ENCODE assay signal across 22 cellular contexts in the genomic region with DNA sequence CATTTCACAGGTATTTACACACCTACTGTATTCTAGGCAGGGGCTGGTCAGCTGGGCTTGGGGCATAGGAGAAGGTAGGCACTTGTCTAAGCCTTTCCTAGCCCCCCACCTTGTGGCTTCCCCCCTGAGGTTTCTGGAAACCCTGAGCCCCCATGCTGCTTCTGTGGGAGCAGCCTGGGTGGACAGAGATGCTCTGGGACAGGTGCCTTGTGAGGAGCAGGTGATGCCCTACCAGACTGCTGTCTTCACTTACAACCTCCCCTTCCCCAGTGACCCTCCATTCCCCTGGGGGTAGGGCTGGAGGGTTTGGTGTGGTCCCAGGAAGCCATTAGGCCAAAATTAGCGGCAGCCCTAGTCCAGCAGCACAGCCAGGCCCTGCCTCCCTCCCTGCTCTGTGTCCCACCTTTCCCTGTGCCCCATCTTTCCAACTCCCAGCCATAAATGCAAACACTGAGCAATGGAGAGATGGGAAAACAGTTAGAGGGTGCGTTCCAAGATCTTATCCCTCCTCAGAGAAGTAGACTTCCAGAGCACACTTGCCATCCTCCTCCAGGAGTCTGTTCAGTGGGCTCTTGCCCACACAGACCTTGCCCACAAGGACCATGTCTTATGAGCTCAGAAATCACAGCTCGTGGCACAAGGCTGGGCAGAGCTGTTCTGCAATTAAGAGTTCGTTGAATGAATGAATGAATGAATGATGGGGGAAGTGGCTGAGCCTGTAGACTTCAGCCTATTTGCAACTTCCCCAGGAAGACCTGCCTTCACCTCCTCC. TPM values are rescaled to one million over a fixed set of nuclear protein-coding genes. Genes with fewer than 3 reads are reported as not detected.
A peak's percentile ranks its signal among the peaks of the same experiment; 100 is the strongest.
DNase-seq lines count a peak whose midpoint lies in the region; ATAC-seq, FAIRE-seq and TF ChIP-seq lines count a peak whose summit lies in the region.
"Had no signal": no experiment of that assay in that cellular context is flagged by ENCODE, and none has a peak within 500 bp of the region (broad histone marks: within the 10 kb centered on the region; RNA-seq: fewer than 3 reads in every experiment).

No MANE protein-coding gene starts in this region.

- TF ChIP-seq CTCF in kidney (IDR thresholded peaks at IDR 0.05; ENCODE audit: borderline replicate concordance, extremely low read depth, insufficient read depth) (no peak), sigmoid colon (IDR thresholded peaks at IDR 0.05) (no peak), body of pancreas (IDR thresholded peaks at IDR 0.05) (no peak)

- H3K27ac ChIP-seq in SJCRH30 = no peak overlapping the region
- no peak overlapping the region for H3K27ac ChIP-seq in kidney (ENCODE audit: low read depth in 2 of 2, low read length in 2 of 2)
- no peak overlapping the region for H3K27ac ChIP-seq in sigmoid colon
- no peak overlapping the region for H3K27ac ChIP-seq in body of pancreas
- H3K27ac ChIP-seq: adrenal gland, epithelial cell of prostate, gastroesophageal sphincter, uterus had no signal

- no peak for FAIRE-seq in kidney (lab: Jason Lieb, UNC)
- FAIRE-seq: GM12892, RCC 7860 had no signal

- WGBS in sigmoid colon, 2 donors = 88 to 92% methylated on average over 4 of the region's 4 CpGs
- WGBS in body of pancreas, 2 donors = 89 to 97% methylated on average over 4 of the region's 4 CpGs

- no peaks in the 10 kb centered on the region for H3K27me3 ChIP-seq in SJCRH30
- H3K27me3 ChIP-seq in sigmoid colon = peaks cover 37 to 77% (median 62%) of the 10 kb centered on the region in 3 donors
- H3K27me3 ChIP-seq in body of pancreas = peaks cover 0 to 40% of the 10 kb centered on the region in 2 donors

- no peaks in the 10 kb centered on the region for H3K9me3 Mint-ChIP-seq in activated T-cell treated with anti-CD3 and anti-CD28 coated beads, Interleukin-2, amount 50 U/mL, for 72 hours
- H3K9me3 Mint-ChIP-seq: stimulated activated naive CD8-positive, alpha-beta T cell treated with anti-CD3 and anti-CD28 coated beads, Interleukin-15, Interleukin-2, amounts not matched to agents 100 ng/mL and 50 ng/mL, for 24 hours had no signal

- peaks cover 68% of the 10 kb centered on the region for H3K4me1 ChIP-seq in SJCRH30
- peaks cover 0 to 19% of the 10 kb centered on the region in 2 donors for H3K4me1 ChIP-seq in kidney (ENCODE audit: control insufficient read depth in 1 of 2, insufficient read depth in 1 of 2, low read depth in 1 of 2, low read length in 2 of 2)
- peaks cover 0 to 68% (median 59%) of the 10 kb centered on the region in 4 donors for H3K4me1 ChIP-seq in sigmoid colon
- H3K4me1 ChIP-seq in body of pancreas = peaks cover 63% of the 10 kb centered on the region

- no peak overlapping the region for H3K27ac Mint-ChIP-seq in activated T-cell treated with anti-CD3 and anti-CD28 coated beads, Interleukin-2, amount 50 U/mL, for 72 hours
- H3K27ac Mint-ChIP-seq: stimulated activated naive CD8-positive, alpha-beta T cell treated with anti-CD3 and anti-CD28 coated beads, Interleukin-15, Interleukin-2, amounts not matched to agents 100 ng/mL and 50 ng/mL, for 24 hours had no signal

- TF ChIP-seq POLR2A in sigmoid colon (IDR thresholded peaks at IDR 0.05) = no peak
- no peak for TF ChIP-seq POLR2A in body of pancreas (IDR thresholded peaks at IDR 0.05)

- no peak overlapping the region for H3K4me3 ChIP-seq in SJCRH30
- no peak overlapping the region for H3K4me3 ChIP-seq in kidney (ENCODE audit: low read length in 2 of 2)
- no peak overlapping the region for H3K4me3 ChIP-seq in sigmoid colon
- H3K4me3 ChIP-seq in body of pancreas = no peak overlapping the region
- H3K4me3 ChIP-seq: uterus had no signal

- H3K9me3 ChIP-seq in SJCRH30 (replicated peaks) = no peaks in the 10 kb centered on the region
- no peaks in the 10 kb centered on the region for H3K9me3 ChIP-seq in kidney (ENCODE audit: control insufficient read depth in 1 of 2, low read length in 2 of 2)
- no peaks in the 10 kb centered on the region for H3K9me3 ChIP-seq in sigmoid colon
- H3K9me3 ChIP-seq in body of pancreas = no peaks in the 10 kb centered on the region
- H3K9me3 ChIP-seq: adrenal gland, gastroesophageal sphincter, uterus had no signal

- no peak overlapping the region for H3K9ac ChIP-seq in kidney (ENCODE audit: low read length in 2 of 2)

- no peak for ATAC-seq in activated T-cell treated with anti-CD3 and anti-CD28 coated beads, Interleukin-2, amount 50 U/mL, for 72 hours (replicated peaks in 1 of 2)
- no peak for ATAC-seq in GM21381 (IDR thresholded peaks at IDR 0.05; ENCODE audit: unreplicated experiment)
- ATAC-seq in body of pancreas = no peak
- ATAC-seq: activated CD4-positive, CD25-positive, alpha-beta regulatory T cell treated with anti-CD3 and anti-CD28 coated beads, Interleukin-2, amount 50 U/mL, for 24 hours; gastroesophageal sphincter had no signal

- TF ChIP-seq EP300 in sigmoid colon (IDR thresholded peaks at IDR 0.05) = no peak

- H3K4me1 Mint-ChIP-seq in activated T-cell treated with anti-CD3 and anti-CD28 coated beads, Interleukin-2, amount 50 U/mL, for 72 hours (ENCODE audit: low read depth) = peaks cover 50% of the 10 kb centered on the region

- DNase-seq in activated T-cell treated with anti-CD3 and anti-CD28 coated beads, Interleukin-2, amount 50 U/mL, for 72 hours = no peak
- DNase-seq in activated T-cell treated with anti-CD3 and anti-CD28 coated beads for 4 hours = no peak
- DNase-seq in SJCRH30 = peak; percentile 40 to 65
- DNase-seq in kidney = peak; percentile 33
- DNase-seq in sigmoid colon = peak; percentile 22
- DNase-seq in dedifferentiated amniotic fluid mesenchymal stem cell (ENCODE audit: extremely low spot score) = no peak
- DNase-seq in body of pancreas = no peak
- DNase-seq: adrenal gland, cerebellar nuclear complex, COR-L47, HCEC 1CT, NCI-H1048, uterus had no signal

- H3K4me3 Mint-ChIP-seq in activated T-cell treated with anti-CD3 and anti-CD28 coated beads, Interleukin-2, amount 50 U/mL, for 72 hours = peak overlapping the region; percentile 72 to 79
- H3K4me3 Mint-ChIP-seq: stimulated activated naive CD8-positive, alpha-beta T cell treated with anti-CD3 and anti-CD28 coated beads, Interleukin-15, Interleukin-2, amounts not matched to agents 100 ng/mL and 50 ng/mL, for 24 hours had no signal

- peaks cover 57% of the 10 kb centered on the region for H3K27me3 Mint-ChIP-seq in activated T-cell treated with anti-CD3 and anti-CD28 coated beads, Interleukin-2, amount 50 U/mL, for 72 hours (ENCODE audit: low read depth)

- H3K36me3 ChIP-seq in SJCRH30 (peaks cover 24% of the 10 kb centered on the region), kidney (ENCODE audit: control insufficient read depth in 1 of 2, insufficient read depth in 2 of 2, low read length in 2 of 2) (no peaks in the 10 kb centered on the region), sigmoid colon (no peaks in the 10 kb centered on the region), body of pancreas (replicated peaks in 1 of 2; ENCODE audit: insufficient read depth in 1 of 2, low read depth in 2 of 2) (no peaks in the 10 kb centered on the region)
- H3K36me3 ChIP-seq: adrenal gland, gastroesophageal sphincter, uterus had no signal

- H3K36me3 Mint-ChIP-seq in activated T-cell treated with anti-CD3 and anti-CD28 coated beads, Interleukin-2, amount 50 U/mL, for 72 hours (ENCODE audit: insufficient read depth in 2 of 2) = peaks cover 4 to 6% of the 10 kb centered on the region in 2 donors

- intact Hi-C loops in kidney (cut with DNase I) (loop anchor here (10.0 kb wide), 1 partner anchor 172 kb away; no protein-coding TSS in a partner anchor), sigmoid colon (cut with DNase I) (no loop called here), body of pancreas (cut with DNase I) (loop anchor here (10.0 kb wide), 2 partner anchors 172 to 562 kb away; no protein-coding TSS in a partner anchor)

RNA-seq across cellular contexts. Expression of gene FGF8, which starts 1.4 kb away (rescaled TPM):
- under 1 TPM; 0.43 to 0.49 TPM for total RNA-seq in activated T-cell treated with anti-CD3 and anti-CD28 coated beads, Interleukin-2, amount 50 U/mL, for 72 hours
- 115 and 123 TPM in 2 replicates for total RNA-seq in SJCRH30 (2014; rRNA removed; shearing (Covaris generic))
- total RNA-seq in kidney (not detected), sigmoid colon (not detected), body of pancreas (not detected)
- polyA plus RNA-seq in kidney (ENCODE audit: insufficient read depth, low read depth, low replicate concordance) (not detected), sigmoid colon (under 1 TPM in 1 of 3 donors, not detected in 2; 0.10 TPM)
- total RNA-seq: adrenal gland; gastroesophageal sphincter; smooth muscle cell; T-helper 1 cell treated with Interleukin-12 subunit alpha and Interleukin-12 subunit beta and Interleukin-4 antibody, amounts not matched to agents 30 ng/mL and 1 ng/mL, for 36 hours; uterus had no signal
- polyA plus RNA-seq: adrenal gland, smooth muscle cell had no signal

RNA-seq across cellular contexts. Expression of gene NPM3, which starts 6.0 kb away (rescaled TPM):
- total RNA-seq in activated T-cell treated with anti-CD3 and anti-CD28 coated beads, Interleukin-2, amount 50 U/mL, for 72 hours = 100 to 1,000 TPM in 1 of 2 donors, 10 to 100 TPM in 1; 94.5 to 113 TPM
- 238 and 287 TPM in 2 replicates for total RNA-seq in SJCRH30 (2014; rRNA removed; shearing (Covaris generic))
- total RNA-seq in kidney (23.8 TPM), sigmoid colon (10 to 100 TPM; 23.0 to 45.7 (median 29.8) TPM), body of pancreas (10 to 100 TPM in 1 of 2 donors, 1 to 10 TPM in 1; 8.3 to 18.1 TPM)
- polyA plus RNA-seq in kidney (ENCODE audit: insufficient read depth, low read depth, low replicate concordance) (34.0 TPM), sigmoid colon (10 to 100 TPM; 17.8 to 64.9 (median 26.4) TPM)

RNA-seq across cellular contexts. Expression of gene OGA, which starts 41.0 kb away (rescaled TPM):
- 100 to 1,000 TPM; 165 to 170 TPM for total RNA-seq in activated T-cell treated with anti-CD3 and anti-CD28 coated beads, Interleukin-2, amount 50 U/mL, for 72 hours
- total RNA-seq in SJCRH30 (2014; rRNA removed; shearing (Covaris generic)) = 110 and 132 TPM in 2 replicates
- total RNA-seq in kidney (146 TPM), sigmoid colon (100 to 1,000 TPM; 124 to 143 (median 140) TPM), body of pancreas (100 to 1,000 TPM in 1 of 2 donors, 10 to 100 TPM in 1; 83.3 to 110 TPM)
- polyA plus RNA-seq in kidney (ENCODE audit: insufficient read depth, low read depth, low replicate concordance) (33.4 TPM), sigmoid colon (10 to 100 TPM; 15.7 to 60.5 (median 23.4) TPM)

Comparison
In these comparisons a context has a peak if more than half of its experiments do, and no peak if none do; other contexts are left out.
1. DNase-seq: peak in SJCRH30 (2 of 2), kidney (single experiment) and sigmoid colon (single experiment); none in activated T-cell treated with anti-CD3 and anti-CD28 coated beads, Interleukin-2, amount 50 U/mL, for 72 hours (0 of 2), activated T-cell treated with anti-CD3 and anti-CD28 coated beads for 4 hours (single experiment), dedifferentiated amniotic fluid mesenchymal stem cell (single experiment) and body of pancreas (0 of 4).
2. RNA of gene FGF8, which starts 1.4 kb away (total RNA-seq): 115 to 123 TPM in SJCRH30; 0.43 to 0.49 TPM in activated T-cell treated with anti-CD3 and anti-CD28 coated beads, Interleukin-2, amount 50 U/mL, for 72 hours, not detected in kidney (single experiment), not detected in sigmoid colon and not detected in body of pancreas; every median in the first group is over 10 times any median in the second.